ENCODE assay signal across 12 cellular contexts in the genomic region with DNA sequence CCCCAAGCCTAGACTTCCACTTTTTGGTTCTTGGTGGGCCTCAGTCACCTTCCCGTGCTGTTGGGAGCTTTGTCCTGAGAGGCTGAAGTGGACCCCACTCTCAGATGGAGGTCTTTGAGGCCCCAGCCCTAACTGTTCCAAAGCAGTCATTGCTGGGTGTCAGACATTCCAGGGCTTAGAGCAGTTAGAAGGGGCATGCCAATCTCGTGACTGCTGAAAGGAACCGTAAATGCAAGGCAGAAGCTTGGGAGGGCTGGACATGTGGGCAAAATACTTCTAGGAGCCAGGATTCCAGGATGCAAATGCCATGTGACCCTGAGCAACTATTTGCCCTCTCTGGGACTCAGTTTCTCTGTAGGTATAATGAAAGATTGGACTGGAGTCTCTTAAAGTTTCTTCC.
"Had no signal": no experiment of that assay in that cellular context is flagged by ENCODE, and none has a peak within 500 bp of the region (broad histone marks: within the 10 kb centered on the region; RNA-seq: fewer than 3 reads in every experiment).

No MANE protein-coding gene starts in this region.

- H3K9me3 ChIP-seq: body of pancreas had no signal

- DNase-seq: activated CD4-positive, CD25-positive, alpha-beta regulatory T cell; activated gamma-delta T cell; NCI-H187; SHP77 treated with DMSO at 0.1 percent for 48 hours; T1000 had no signal

- H3K27ac ChIP-seq: body of pancreas, VCaP had no signal

- H3K4me3 ChIP-seq: body of pancreas, K562 had no signal

- ATAC-seq: activated T-helper 17 cell treated with anti-CD3 and anti-CD28 coated beads, Interleukin-2, amount 50 U/mL, for 72 hours; body of pancreas; PC-3 had no signal

- H3K27me3 ChIP-seq: body of pancreas had no signal

- FAIRE-seq: K562, RCC 7860, TTC549 had no signal
